22 cellular contexts compared by ENCODE assay signal in genomic region chr3:38590521-38590920, GRCh38. TPM values are rescaled to one million over a fixed set of nuclear protein-coding genes. Genes with fewer than 3 reads are reported as not detected.
"Had no signal": no experiment of that assay in that cellular context is flagged by ENCODE, and none has a peak within 500 bp of the region (broad histone marks: within the 10 kb centered on the region; RNA-seq: fewer than 3 reads in every experiment).

No MANE protein-coding gene starts in this region.

- H3K4me3 Mint-ChIP-seq: activated CD8-positive, alpha-beta T cell treated with anti-CD3 and anti-CD28 coated beads for 36 hours; activated naive CD4-positive, alpha-beta T cell treated with anti-CD3 and anti-CD28 coated beads for 36 hours; activated T-helper 17 cell treated with anti-CD3 and anti-CD28 coated beads, Interleukin-2, amount 50 U/mL, for 72 hours; central memory CD8-positive, alpha-beta T cell; naive thymus-derived CD8-positive, alpha-beta T cell; stimulated activated naive CD8-positive, alpha-beta T cell treated with anti-CD3 and anti-CD28 coated beads, Interleukin-15, Interleukin-2, amounts not matched to agents 100 ng/mL and 50 ng/mL, for 24 hours; T-helper 17 cell had no signal

- H3K36me3 Mint-ChIP-seq: naive thymus-derived CD8-positive, alpha-beta T cell had no signal

- H3K9me3 Mint-ChIP-seq: activated CD8-positive, alpha-beta T cell treated with anti-CD3 and anti-CD28 coated beads for 36 hours; activated naive CD4-positive, alpha-beta T cell treated with anti-CD3 and anti-CD28 coated beads for 36 hours; activated T-helper 17 cell treated with anti-CD3 and anti-CD28 coated beads, Interleukin-2, amount 50 U/mL, for 72 hours; central memory CD8-positive, alpha-beta T cell; naive thymus-derived CD8-positive, alpha-beta T cell; stimulated activated naive CD8-positive, alpha-beta T cell treated with anti-CD3 and anti-CD28 coated beads, Interleukin-15, Interleukin-2, amounts not matched to agents 100 ng/mL and 50 ng/mL, for 24 hours had no signal

- H3K4me1 Mint-ChIP-seq: activated T-helper 17 cell treated with anti-CD3 and anti-CD28 coated beads, Interleukin-2, amount 50 U/mL, for 72 hours; central memory CD8-positive, alpha-beta T cell; naive thymus-derived CD8-positive, alpha-beta T cell; T-helper 17 cell had no signal

- H3K4me3 ChIP-seq: colonic mucosa, gastroesophageal sphincter, heart left ventricle, ovary, psoas muscle, right lobe of liver had no signal

- H3K27ac ChIP-seq: brain microvascular endothelial cell, colonic mucosa, gastroesophageal sphincter, ovary, psoas muscle, right lobe of liver, WERI-Rb-1 had no signal

- H3K4me1 ChIP-seq: colonic mucosa, gastroesophageal sphincter, psoas muscle, right lobe of liver had no signal

- H3K27me3 ChIP-seq: brain microvascular endothelial cell, colonic mucosa, gastroesophageal sphincter, heart left ventricle, ovary, right lobe of liver had no signal

- H3K27ac Mint-ChIP-seq: activated CD8-positive, alpha-beta T cell treated with anti-CD3 and anti-CD28 coated beads for 36 hours; activated naive CD4-positive, alpha-beta T cell treated with anti-CD3 and anti-CD28 coated beads for 36 hours; activated T-helper 17 cell treated with anti-CD3 and anti-CD28 coated beads, Interleukin-2, amount 50 U/mL, for 72 hours; naive thymus-derived CD8-positive, alpha-beta T cell; stimulated activated naive CD8-positive, alpha-beta T cell treated with anti-CD3 and anti-CD28 coated beads, Interleukin-15, Interleukin-2, amounts not matched to agents 100 ng/mL and 50 ng/mL, for 24 hours; T-helper 17 cell had no signal

- H3K36me3 ChIP-seq: brain microvascular endothelial cell, colonic mucosa, gastroesophageal sphincter, ovary, right lobe of liver, WERI-Rb-1 had no signal

- ATAC-seq: activated CD8-positive, alpha-beta T cell treated with anti-CD3 and anti-CD28 coated beads for 36 hours; activated T-helper 17 cell treated with anti-CD3 and anti-CD28 coated beads, Interleukin-2, amount 50 U/mL, for 72 hours; gastroesophageal sphincter; heart left ventricle; naive thymus-derived CD8-positive, alpha-beta T cell; psoas muscle; right lobe of liver; T-helper 17 cell had no signal

- DNase-seq: activated CD8-positive, alpha-beta T cell treated with anti-CD3 and anti-CD28 coated beads for 36 hours; activated naive CD4-positive, alpha-beta T cell treated with anti-CD3 and anti-CD28 coated beads for 36 hours; aorta; brain microvascular endothelial cell; colonic mucosa; kidney glomerular epithelial cell; mesendoderm; naive thymus-derived CD8-positive, alpha-beta T cell; ovary; small intestine; stimulated activated CD4-positive, alpha-beta T cell treated with anti-CD3 and anti-CD28 coated beads, Interleukin-15, amount 100 ng/mL, for 24 hours; stimulated activated CD4-positive, alpha-beta T cell treated with anti-CD3 and anti-CD28 coated beads, Interleukin-2, amount 100 ng/mL, for 48 hours; T-helper 17 cell; trophoblast cell; WERI-Rb-1 had no signal

- H3K9me3 ChIP-seq: colonic mucosa, heart left ventricle, ovary, psoas muscle, right lobe of liver had no signal

RNA-seq across cellular contexts. Expression of gene SCN5A, which starts 59.0 kb away (rescaled TPM):
- polyA plus RNA-seq: naive thymus-derived CD8-positive, alpha-beta T cell had no signal
